ENCODE assay signal across 2 cellular contexts in the genomic region with DNA sequence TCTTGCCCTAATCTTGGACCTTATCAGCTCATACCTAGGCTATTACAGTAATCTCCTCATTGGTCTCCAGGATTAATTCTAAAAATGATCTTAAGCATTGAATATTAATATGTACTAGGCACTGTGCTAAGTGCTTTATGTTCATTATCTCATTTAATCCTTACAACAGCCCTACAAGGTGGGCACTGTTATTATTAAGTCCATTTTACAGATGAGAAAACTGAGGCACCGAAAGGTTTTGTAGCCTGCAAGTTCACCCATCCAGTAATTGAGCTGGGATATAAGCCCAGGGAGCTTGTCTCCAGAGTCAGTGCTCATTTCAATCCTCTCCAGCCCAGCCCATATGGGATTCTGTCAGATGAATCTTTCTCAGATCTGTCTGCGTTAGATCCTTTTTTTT.
TF ChIP-seq lines count a peak whose summit lies in the region.

No MANE protein-coding gene starts in this region.

TF ChIP-seq in HepG2, 621 proteins besides CTCF, POLR2A, EP300 and RAD21:
- TF ChIP-seq, protein P1, sequence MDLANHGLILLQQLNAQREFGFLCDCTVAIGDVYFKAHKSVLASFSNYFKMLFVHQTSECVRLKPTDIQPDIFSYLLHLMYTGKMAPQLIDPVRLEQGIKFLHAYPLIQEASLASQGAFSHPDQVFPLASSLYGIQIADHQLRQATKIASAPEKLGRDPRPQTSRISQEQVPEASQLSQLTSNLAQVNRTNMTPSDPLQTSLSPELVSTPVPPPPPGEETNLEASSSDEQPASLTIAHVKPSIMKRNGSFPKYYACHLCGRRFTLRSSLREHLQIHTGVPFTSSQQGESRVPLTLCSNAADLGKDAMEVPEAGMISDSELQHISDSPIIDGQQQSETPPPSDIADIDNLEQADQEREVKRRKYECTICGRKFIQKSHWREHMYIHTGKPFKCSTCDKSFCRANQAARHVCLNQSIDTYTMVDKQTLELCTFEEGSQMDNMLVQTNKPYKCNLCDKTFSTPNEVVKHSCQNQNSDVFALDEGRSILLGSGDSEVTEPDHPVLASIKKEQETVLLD (CRISPR knock-in tag; IDR thresholded peaks at IDR 0.05; ENCODE audit: low read depth): no peak
- peak; percentile 78 for TF ChIP-seq ZNF629 (CRISPR knock-in tag; conservative IDR thresholded peaks at IDR 0.05)

TF ChIP-seq in K562, 482 proteins besides CTCF, POLR2A, EP300 and RAD21:
- no peak for TF ChIP-seq NFRKB (IDR thresholded peaks at IDR 0.05; ENCODE audit: low read depth)
- TF ChIP-seq, protein P2, sequence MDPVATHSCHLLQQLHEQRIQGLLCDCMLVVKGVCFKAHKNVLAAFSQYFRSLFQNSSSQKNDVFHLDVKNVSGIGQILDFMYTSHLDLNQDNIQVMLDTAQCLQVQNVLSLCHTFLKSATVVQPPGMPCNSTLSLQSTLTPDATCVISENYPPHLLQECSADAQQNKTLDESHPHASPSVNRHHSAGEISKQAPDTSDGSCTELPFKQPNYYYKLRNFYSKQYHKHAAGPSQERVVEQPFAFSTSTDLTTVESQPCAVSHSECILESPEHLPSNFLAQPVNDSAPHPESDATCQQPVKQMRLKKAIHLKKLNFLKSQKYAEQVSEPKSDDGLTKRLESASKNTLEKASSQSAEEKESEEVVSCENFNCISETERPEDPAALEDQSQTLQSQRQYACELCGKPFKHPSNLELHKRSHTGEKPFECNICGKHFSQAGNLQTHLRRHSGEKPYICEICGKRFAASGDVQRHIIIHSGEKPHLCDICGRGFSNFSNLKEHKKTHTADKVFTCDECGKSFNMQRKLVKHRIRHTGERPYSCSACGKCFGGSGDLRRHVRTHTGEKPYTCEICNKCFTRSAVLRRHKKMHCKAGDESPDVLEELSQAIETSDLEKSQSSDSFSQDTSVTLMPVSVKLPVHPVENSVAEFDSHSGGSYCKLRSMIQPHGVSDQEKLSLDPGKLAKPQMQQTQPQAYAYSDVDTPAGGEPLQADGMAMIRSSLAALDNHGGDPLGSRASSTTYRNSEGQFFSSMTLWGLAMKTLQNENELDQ (CRISPR knock-in tag; IDR thresholded peaks at IDR 0.05; ENCODE audit: borderline replicate concordance): no peak
- 0 out of 4 replicates have a peak, but pooled peaks of 1 of the 2 experiments have one; percentile 10 for TF ChIP-seq KDM1A (IDR thresholded peaks at IDR 0.05)
- TF ChIP-seq BCOR (IDR thresholded peaks at IDR 0.05): peak; percentile 25; the same call in 1 of the 2 replicates
- TF ChIP-seq RBM25 (IDR thresholded peaks at IDR 0.05; ENCODE audit: low read depth, low read length, severe bottlenecking): peak; percentile 70
